Comparison of ENCODE assay signal across 18 cellular contexts in genomic region chr3:188490416-188490815, GRCh38.
"Had no signal": no experiment of that assay in that cellular context is flagged by ENCODE, and none has a peak within 500 bp of the region (broad histone marks: within the 10 kb centered on the region; RNA-seq: fewer than 3 reads in every experiment).

No MANE protein-coding gene starts in this region.

- H3K9me3 Mint-ChIP-seq: activated T-helper 1 cell treated with anti-CD3 and anti-CD28 coated beads, Interleukin-12 subunit alpha, Interleukin-12 subunit beta, Interleukin-2, Interleukin-4 antibody, amounts not matched to agents 30 ng/mL and 10 ng/mL and 1 ng/mL, durations not matched to agents 14 hours and 24 hours and 36 hours; stimulated activated naive CD8-positive, alpha-beta T cell treated with anti-CD3 and anti-CD28 coated beads, Interleukin-15, amount 100 ng/mL, for 72 hours; T-helper 1 cell treated with Interleukin-12 subunit alpha and Interleukin-12 subunit beta and Interleukin-4 antibody, amounts not matched to agents 30 μg/mL and 1 μg/mL, for 36 hours had no signal

- ATAC-seq: stimulated activated naive CD8-positive, alpha-beta T cell treated with anti-CD3 and anti-CD28 coated beads, Interleukin-15, amount 100 ng/mL, for 72 hours had no signal

- DNase-seq: activated CD4-positive, alpha-beta T cell treated with anti-CD3 and anti-CD28 coated beads for 1 hour; activated CD4-positive, alpha-beta T cell treated with anti-CD3 and anti-CD28 coated beads, Interleukin-2, amount 50 U/mL, for 4 hours; dermis blood vessel endothelial cell; effector memory CD4-positive, alpha-beta T cell; glutamatergic neuron; hypothalamus; islet precursor cell; midbrain; nephron progenitor cell; nucleus accumbens; stimulated activated CD4-positive, alpha-beta T cell treated with anti-CD3 and anti-CD28 coated beads, Interleukin-12 subunit alpha, Interleukin-12 subunit beta, amount 100 ng/mL, for 4 hours; stimulated activated CD4-positive, alpha-beta T cell treated with anti-CD3 and anti-CD28 coated beads, Interleukin-1b, Interleukin-23, amount 100 ng/mL, for 48 hours; stimulated activated naive CD8-positive, alpha-beta T cell treated with anti-CD3 and anti-CD28 coated beads, Interleukin-15, amount 100 ng/mL, for 72 hours had no signal

- H3K27ac ChIP-seq: upper lobe of left lung had no signal

- H3K4me1 ChIP-seq: upper lobe of left lung had no signal

- H3K27ac Mint-ChIP-seq: activated naive CD8-positive, alpha-beta T cell; activated T-helper 1 cell treated with anti-CD3 and anti-CD28 coated beads, Interleukin-12 subunit alpha, Interleukin-12 subunit beta, Interleukin-2, Interleukin-4 antibody, amounts not matched to agents 30 ng/mL and 10 ng/mL and 1 ng/mL, durations not matched to agents 14 hours and 24 hours and 36 hours; nephron progenitor cell; stimulated activated naive CD8-positive, alpha-beta T cell treated with anti-CD3 and anti-CD28 coated beads, Interleukin-15, amount 100 ng/mL, for 72 hours; T-helper 1 cell treated with Interleukin-12 subunit alpha and Interleukin-12 subunit beta and Interleukin-4 antibody, amounts not matched to agents 30 μg/mL and 1 μg/mL, for 36 hours had no signal

- H3K4me3 Mint-ChIP-seq: activated naive CD8-positive, alpha-beta T cell; activated T-helper 1 cell treated with anti-CD3 and anti-CD28 coated beads, Interleukin-12 subunit alpha, Interleukin-12 subunit beta, Interleukin-2, Interleukin-4 antibody, amounts not matched to agents 30 ng/mL and 10 ng/mL and 1 ng/mL, durations not matched to agents 14 hours and 24 hours and 36 hours; nephron progenitor cell; stimulated activated naive CD8-positive, alpha-beta T cell treated with anti-CD3 and anti-CD28 coated beads, Interleukin-15, amount 100 ng/mL, for 72 hours; T-helper 1 cell treated with Interleukin-12 subunit alpha and Interleukin-12 subunit beta and Interleukin-4 antibody, amounts not matched to agents 30 μg/mL and 1 μg/mL, for 36 hours had no signal

- H3K27me3 Mint-ChIP-seq: activated naive CD8-positive, alpha-beta T cell; stimulated activated naive CD8-positive, alpha-beta T cell treated with anti-CD3 and anti-CD28 coated beads, Interleukin-15, amount 100 ng/mL, for 72 hours had no signal

- H3K27me3 ChIP-seq: upper lobe of left lung had no signal

- H3K9me3 ChIP-seq: upper lobe of left lung had no signal

- H3K4me3 ChIP-seq: lung, upper lobe of left lung had no signal
